Comparison of ENCODE assay signal across 1 cellular context in the genomic region with DNA sequence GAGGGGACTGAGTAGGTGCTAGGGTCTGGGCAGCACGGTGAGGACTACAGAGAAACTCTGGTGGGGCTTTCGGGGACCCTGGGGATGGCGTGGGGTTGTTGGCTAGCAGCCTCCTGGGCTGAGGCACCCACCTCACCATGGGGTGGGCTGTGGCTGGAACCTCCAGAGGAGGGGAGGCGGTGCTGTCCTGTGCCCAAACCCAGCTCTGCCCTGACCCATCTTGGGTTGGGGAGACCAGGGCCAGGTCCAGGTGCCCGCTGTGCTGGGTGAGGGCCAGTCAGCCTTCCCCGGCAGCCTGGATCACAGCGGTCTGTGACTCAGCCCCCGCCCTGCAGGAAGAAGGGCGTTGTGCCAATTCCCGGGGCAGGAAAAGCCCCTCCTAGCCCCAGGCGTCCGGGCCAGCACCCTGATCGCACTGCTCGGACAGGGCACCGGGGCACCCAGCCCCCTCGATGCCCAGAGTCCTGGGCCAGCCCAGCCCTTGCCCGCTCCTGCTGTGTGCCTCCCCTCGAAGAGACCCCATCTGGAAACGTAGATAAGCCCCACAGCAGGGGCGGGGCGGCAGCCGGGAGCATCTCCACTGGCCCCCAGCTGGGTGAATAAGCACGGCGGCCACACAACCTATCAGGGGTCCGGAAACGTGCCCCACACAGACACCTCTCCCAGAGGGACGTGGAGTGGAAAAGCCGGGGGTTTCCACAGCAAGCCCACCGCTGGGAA.
TF ChIP-seq lines count a peak whose summit lies in the region.

No MANE protein-coding gene starts in this region.

TF ChIP-seq in K562, 482 proteins besides CTCF, POLR2A, EP300 and RAD21 (continued from another document and continues in another):
- TF ChIP-seq, protein P1, sequence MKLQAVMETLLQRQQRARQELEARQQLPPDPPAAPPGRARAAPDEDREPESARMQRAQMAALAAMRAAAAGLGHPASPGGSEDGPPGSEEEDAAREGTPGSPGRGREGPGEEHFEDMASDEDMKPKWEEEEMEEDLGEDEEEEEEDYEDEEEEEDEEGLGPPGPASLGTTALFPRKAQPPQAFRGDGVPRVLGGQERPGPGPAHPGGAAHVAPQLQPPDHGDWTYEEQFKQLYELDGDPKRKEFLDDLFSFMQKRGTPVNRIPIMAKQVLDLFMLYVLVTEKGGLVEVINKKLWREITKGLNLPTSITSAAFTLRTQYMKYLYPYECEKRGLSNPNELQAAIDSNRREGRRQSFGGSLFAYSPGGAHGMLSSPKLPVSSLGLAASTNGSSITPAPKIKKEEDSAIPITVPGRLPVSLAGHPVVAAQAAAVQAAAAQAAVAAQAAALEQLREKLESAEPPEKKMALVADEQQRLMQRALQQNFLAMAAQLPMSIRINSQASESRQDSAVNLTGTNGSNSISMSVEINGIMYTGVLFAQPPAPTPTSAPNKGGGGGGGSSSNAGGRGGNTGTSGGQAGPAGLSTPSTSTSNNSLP (IDR thresholded peaks at IDR 0.05; ENCODE audit: borderline replicate concordance, low read depth, low read length) = no peak
- TF ChIP-seq THRB (CRISPR knock-in tag; conservative IDR thresholded peaks at IDR 0.05) = no peak
- no peak for TF ChIP-seq CEBPG (CRISPR knock-in tag; IDR thresholded peaks at IDR 0.05)
- no peak for TF ChIP-seq CEBPG (tag; conservative IDR thresholded peaks at IDR 0.05 in 1 of 2, IDR thresholded peaks at IDR 0.05 in 1 of 2)
- TF ChIP-seq KDM2B (CRISPR knock-in tag; IDR thresholded peaks at IDR 0.05) = no peak
- TF ChIP-seq RFX7 (CRISPR knock-in tag; IDR thresholded peaks at IDR 0.05) = no peak
- no peak for TF ChIP-seq ZNF316 (IDR thresholded peaks at IDR 0.05)
- TF ChIP-seq NBN (IDR thresholded peaks at IDR 0.05; ENCODE audit: low read depth) = no peak
- TF ChIP-seq POLR2AphosphoS5 (IDR thresholded peaks at IDR 0.05; ENCODE audit: control insufficient read depth, insufficient read depth, low read depth, low read length) = peak; percentile 63
- TF ChIP-seq RBFOX2 (IDR thresholded peaks at IDR 0.05; ENCODE audit: low read depth, low read length) = peak; percentile 59
- peak; percentile 93 for TF ChIP-seq HMGN3 (IDR thresholded peaks at IDR 0.05; ENCODE audit: borderline replicate concordance, extremely low read depth, insufficient read length, low read depth, low read length)
- peak; percentile 18; the same call in 1 of the 2 replicates for TF ChIP-seq ATF3 (IDR thresholded peaks at IDR 0.05)
- 0 out of 2 replicates have a peak, but pooled peaks have one; percentile 24 for TF ChIP-seq ATF3 (CRISPR knock-in tag; conservative IDR thresholded peaks at IDR 0.05)
- no peak for TF ChIP-seq ZNF586 (CRISPR knock-in tag; conservative IDR thresholded peaks at IDR 0.05)
- TF ChIP-seq NCOA1 (IDR thresholded peaks at IDR 0.05; ENCODE audit: low read depth) = no peak; the same call in 1 of the 2 replicates
- TF ChIP-seq, protein P2, sequence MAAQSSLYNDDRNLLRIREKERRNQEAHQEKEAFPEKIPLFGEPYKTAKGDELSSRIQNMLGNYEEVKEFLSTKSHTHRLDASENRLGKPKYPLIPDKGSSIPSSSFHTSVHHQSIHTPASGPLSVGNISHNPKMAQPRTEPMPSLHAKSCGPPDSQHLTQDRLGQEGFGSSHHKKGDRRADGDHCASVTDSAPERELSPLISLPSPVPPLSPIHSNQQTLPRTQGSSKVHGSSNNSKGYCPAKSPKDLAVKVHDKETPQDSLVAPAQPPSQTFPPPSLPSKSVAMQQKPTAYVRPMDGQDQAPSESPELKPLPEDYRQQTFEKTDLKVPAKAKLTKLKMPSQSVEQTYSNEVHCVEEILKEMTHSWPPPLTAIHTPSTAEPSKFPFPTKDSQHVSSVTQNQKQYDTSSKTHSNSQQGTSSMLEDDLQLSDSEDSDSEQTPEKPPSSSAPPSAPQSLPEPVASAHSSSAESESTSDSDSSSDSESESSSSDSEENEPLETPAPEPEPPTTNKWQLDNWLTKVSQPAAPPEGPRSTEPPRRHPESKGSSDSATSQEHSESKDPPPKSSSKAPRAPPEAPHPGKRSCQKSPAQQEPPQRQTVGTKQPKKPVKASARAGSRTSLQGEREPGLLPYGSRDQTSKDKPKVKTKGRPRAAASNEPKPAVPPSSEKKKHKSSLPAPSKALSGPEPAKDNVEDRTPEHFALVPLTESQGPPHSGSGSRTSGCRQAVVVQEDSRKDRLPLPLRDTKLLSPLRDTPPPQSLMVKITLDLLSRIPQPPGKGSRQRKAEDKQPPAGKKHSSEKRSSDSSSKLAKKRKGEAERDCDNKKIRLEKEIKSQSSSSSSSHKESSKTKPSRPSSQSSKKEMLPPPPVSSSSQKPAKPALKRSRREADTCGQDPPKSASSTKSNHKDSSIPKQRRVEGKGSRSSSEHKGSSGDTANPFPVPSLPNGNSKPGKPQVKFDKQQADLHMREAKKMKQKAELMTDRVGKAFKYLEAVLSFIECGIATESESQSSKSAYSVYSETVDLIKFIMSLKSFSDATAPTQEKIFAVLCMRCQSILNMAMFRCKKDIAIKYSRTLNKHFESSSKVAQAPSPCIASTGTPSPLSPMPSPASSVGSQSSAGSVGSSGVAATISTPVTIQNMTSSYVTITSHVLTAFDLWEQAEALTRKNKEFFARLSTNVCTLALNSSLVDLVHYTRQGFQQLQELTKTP (IDR thresholded peaks at IDR 0.05; ENCODE audit: low read depth in 1 of 2, partially characterized antibody in 2 of 2) = no peak
- TF ChIP-seq CBX2 (IDR thresholded peaks at IDR 0.05; ENCODE audit: insufficient read depth, low read length, poor library complexity, severe bottlenecking) = no peak
- TF ChIP-seq TAL1 (IDR thresholded peaks at IDR 0.05) = peak; percentile 84
- no peak for TF ChIP-seq MAFF (IDR thresholded peaks at IDR 0.05; ENCODE audit: low read length)
- TF ChIP-seq VEZF1 (CRISPR knock-in tag; IDR thresholded peaks at IDR 0.05) = peak; percentile 91
- peak; percentile 93 for TF ChIP-seq TCF3 (CRISPR knock-in tag; IDR thresholded peaks at IDR 0.05)
- TF ChIP-seq ZNF583 (CRISPR knock-in tag; IDR thresholded peaks at IDR 0.05) = no peak
- TF ChIP-seq TEAD4 (IDR thresholded peaks at IDR 0.05; ENCODE audit: low read length) = peak; percentile 61
- TF ChIP-seq TEAD4 (CRISPR knock-in tag; IDR thresholded peaks at IDR 0.05; ENCODE audit: borderline replicate concordance) = no peak
- peak; percentile 56; the same call in 1 of the 2 replicates for TF ChIP-seq STAT5A (IDR thresholded peaks at IDR 0.05; ENCODE audit: borderline replicate concordance, low read length)
- TF ChIP-seq ZNF584 (CRISPR knock-in tag; IDR thresholded peaks at IDR 0.05; ENCODE audit: low read depth) = no peak
- TF ChIP-seq SMARCA4 (IDR thresholded peaks at IDR 0.05) = peak; percentile 85
- TF ChIP-seq, protein P3, sequence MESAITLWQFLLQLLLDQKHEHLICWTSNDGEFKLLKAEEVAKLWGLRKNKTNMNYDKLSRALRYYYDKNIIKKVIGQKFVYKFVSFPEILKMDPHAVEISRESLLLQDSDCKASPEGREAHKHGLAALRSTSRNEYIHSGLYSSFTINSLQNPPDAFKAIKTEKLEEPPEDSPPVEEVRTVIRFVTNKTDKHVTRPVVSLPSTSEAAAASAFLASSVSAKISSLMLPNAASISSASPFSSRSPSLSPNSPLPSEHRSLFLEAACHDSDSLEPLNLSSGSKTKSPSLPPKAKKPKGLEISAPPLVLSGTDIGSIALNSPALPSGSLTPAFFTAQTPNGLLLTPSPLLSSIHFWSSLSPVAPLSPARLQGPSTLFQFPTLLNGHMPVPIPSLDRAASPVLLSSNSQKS (CRISPR knock-in tag; IDR thresholded peaks at IDR 0.05) = no peak
- TF ChIP-seq ZNF507 (tag; conservative IDR thresholded peaks at IDR 0.05) = no peak
- no peak for TF ChIP-seq PTTG1 (tag; IDR thresholded peaks at IDR 0.05; ENCODE audit: low read depth)
- no peak for TF ChIP-seq CSDE1 (IDR thresholded peaks at IDR 0.05)
- TF ChIP-seq DEAF1 (CRISPR knock-in tag; IDR thresholded peaks at IDR 0.05) = no peak
- TF ChIP-seq ZNF175 (CRISPR knock-in tag; IDR thresholded peaks at IDR 0.05; ENCODE audit: low read depth) = 0 out of 2 replicates have a peak, but pooled peaks have one; percentile 23
- TF ChIP-seq MTA3 (IDR thresholded peaks at IDR 0.05; ENCODE audit: borderline replicate concordance) = peak; percentile 93
- no peak for TF ChIP-seq MLX (CRISPR knock-in tag; conservative IDR thresholded peaks at IDR 0.05)
- no peak for TF ChIP-seq ZBTB17 (CRISPR knock-in tag; IDR thresholded peaks at IDR 0.05)
- TF ChIP-seq TBL1XR1 (IDR thresholded peaks at IDR 0.05; ENCODE audit: low read length in 2 of 2) = peak in 1 of 2 experiments; percentile 26; a peak in 1 of 4 replicates
- TF ChIP-seq, protein P4, sequence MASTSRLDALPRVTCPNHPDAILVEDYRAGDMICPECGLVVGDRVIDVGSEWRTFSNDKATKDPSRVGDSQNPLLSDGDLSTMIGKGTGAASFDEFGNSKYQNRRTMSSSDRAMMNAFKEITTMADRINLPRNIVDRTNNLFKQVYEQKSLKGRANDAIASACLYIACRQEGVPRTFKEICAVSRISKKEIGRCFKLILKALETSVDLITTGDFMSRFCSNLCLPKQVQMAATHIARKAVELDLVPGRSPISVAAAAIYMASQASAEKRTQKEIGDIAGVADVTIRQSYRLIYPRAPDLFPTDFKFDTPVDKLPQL (IDR thresholded peaks at IDR 0.05; ENCODE audit: extremely low read depth, insufficient read length) = no peak
- no peak for TF ChIP-seq FIP1L1 (IDR thresholded peaks at IDR 0.05; ENCODE audit: low read depth, low read length, poor library complexity, severe bottlenecking)
- no peak for TF ChIP-seq SPI1 (IDR thresholded peaks at IDR 0.05; ENCODE audit: borderline replicate concordance, low read depth, low read length)
- TF ChIP-seq ZNF12 (CRISPR knock-in tag; IDR thresholded peaks at IDR 0.05) = no peak
- no peak for TF ChIP-seq HMG20A (CRISPR knock-in tag; conservative IDR thresholded peaks at IDR 0.05)
- TF ChIP-seq ATF7 (IDR thresholded peaks at IDR 0.05) = peak; percentile 15; the same call in 1 of the 2 replicates
- TF ChIP-seq SMARCE1 (IDR thresholded peaks at IDR 0.05) = peak; percentile 85
- no peak for TF ChIP-seq COPS2 (conservative IDR thresholded peaks at IDR 0.05)
- peak in 1 of 3 experiments; percentile 36 for TF ChIP-seq YY1 (IDR thresholded peaks at IDR 0.05; ENCODE audit: borderline replicate concordance in 1 of 3, control insufficient read depth in 1 of 3, extremely low read depth in 1 of 3, insufficient read depth in 3 of 3, insufficient read length in 1 of 3, insufficient replicate concordance in 2 of 3, low read depth in 1 of 3, low read length in 2 of 3)
